Comparison of ENCODE assay signal across 17 cellular contexts in the genomic region with DNA sequence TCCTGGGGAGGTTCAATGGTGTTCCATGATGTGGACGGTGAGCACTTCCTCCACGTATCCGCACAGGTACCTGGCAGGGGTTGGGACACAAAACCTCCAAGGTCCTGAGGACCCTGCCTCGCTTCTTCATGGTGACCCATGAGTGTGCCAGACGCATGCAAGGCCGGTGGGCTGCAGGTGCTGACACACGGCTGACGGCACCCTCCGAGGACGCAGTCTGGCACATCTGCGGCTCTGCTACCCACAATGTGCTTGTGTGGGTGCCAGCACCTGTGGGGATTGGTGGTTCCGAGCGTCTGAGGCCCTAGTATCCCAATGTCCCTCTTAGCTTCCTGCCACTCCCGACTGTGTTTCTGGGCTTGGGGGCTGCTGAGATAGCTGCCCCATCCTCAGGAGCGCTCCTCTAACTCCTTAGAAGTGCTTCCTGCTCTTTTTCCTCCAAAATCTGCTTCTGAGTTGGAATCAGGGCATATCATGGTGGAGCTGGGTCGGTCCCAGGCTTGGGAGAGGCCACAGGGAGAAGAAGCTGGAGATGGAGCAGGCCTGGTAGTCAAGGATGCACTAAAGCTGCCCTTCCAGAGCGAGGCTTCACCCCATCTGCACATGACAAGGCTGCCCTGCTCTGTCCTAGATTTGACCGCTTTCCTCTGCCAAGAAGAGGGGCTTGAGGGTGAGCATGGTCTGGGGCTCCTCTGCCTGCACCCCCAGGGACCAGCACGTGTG. TPM values are rescaled to one million over a fixed set of nuclear protein-coding genes. Genes with fewer than 3 reads are reported as not detected.
DNase-seq lines count a peak whose midpoint lies in the region; ATAC-seq, FAIRE-seq and TF ChIP-seq lines count a peak whose summit lies in the region.
"Had no signal": no experiment of that assay in that cellular context is flagged by ENCODE, and none has a peak within 500 bp of the region (broad histone marks: within the 10 kb centered on the region; RNA-seq: fewer than 3 reads in every experiment).

No MANE protein-coding gene starts in this region.

- ATAC-seq in SK-N-SH treated with all-trans-retinoic acid at 6 μM for 48 hours (no peak), omental fat pad (ENCODE audit: low FRiP score) (no peak)

- no peak for TF ChIP-seq EP300 in SK-N-SH (IDR thresholded peaks at IDR 0.05; ENCODE audit: borderline replicate concordance in 1 of 2, low read depth in 1 of 2, low read length in 1 of 2)

- WGBS in SK-N-SH (ENCODE audit: low lambda C conversion rate): 84% methylated on average over 16 of the region's 19 CpGs

- H3K9ac ChIP-seq in SK-N-SH: no peak overlapping the region
- H3K9ac ChIP-seq in fibroblast of lung (ENCODE audit: insufficient read depth, low read length): no peak overlapping the region
- H3K9ac ChIP-seq in mucosa of stomach (ENCODE audit: low read length): peak overlapping the region; percentile 37

- DNase-seq in SK-N-SH (peak; percentile 37), fibroblast of lung (ENCODE audit: low read depth in 2 of 2) (no peak), urothelium cell line (ENCODE audit: low spot score) (no peak), NCI-H345 treated with DMSO at 0.1 percent for 48 hours (lab: John Stamatoyannopoulos, UW; ENCODE audit: unreplicated experiment) (no peak), omental fat pad (ENCODE audit: low spot score) (no peak)
- no peak for DNase-seq in stimulated activated CD4-positive, alpha-beta T cell treated with anti-CD3 and anti-CD28 coated beads, Interleukin-4, amount 100 ng/mL, for 4 hours
- DNase-seq: activated CD4-positive, alpha-beta T cell treated with anti-CD3 and anti-CD28 coated beads for 4 hours; activated T-cell treated with anti-CD3 and anti-CD28 coated beads, Interleukin-2, amount 50 U/mL, for 1 hour; adrenal gland; cortex of kidney; NCI-H2107; NCI-H82 had no signal

- H3K4me3 ChIP-seq in SK-N-SH (ENCODE audit: low read depth in 2 of 2, low read length in 1 of 2) (peak overlapping the region in 1 of 2 experiments; percentile 54; a peak in 2 of 4 replicates), fibroblast of lung (replicated peaks in 1 of 4; ENCODE audit: control extremely low read depth in 1 of 4, insufficient read depth in 1 of 4, low read depth in 3 of 4, low read length in 4 of 4) (peak overlapping the region in 2 of 4 experiments; percentile 58 to 63), mucosa of stomach (ENCODE audit: low read length) (no peak overlapping the region)
- H3K4me3 ChIP-seq: adrenal gland had no signal

- H3K4me1 ChIP-seq in SK-N-SH (ENCODE audit: control insufficient read depth in 1 of 2, insufficient read depth in 2 of 2, low read depth in 1 of 2, low read length in 1 of 2) (peaks cover 0 to 76% of the 10 kb centered on the region in 2 experiments; a peak in 2 of 4 replicates), fibroblast of lung (ENCODE audit: control insufficient read depth, extremely low read depth, insufficient read depth, low read length) (peaks cover 21% of the 10 kb centered on the region), mucosa of stomach (ENCODE audit: control insufficient read depth, insufficient read depth, low read length) (peaks cover 9% of the 10 kb centered on the region)

- H3K9me3 ChIP-seq in SK-N-SH (no peaks in the 10 kb centered on the region), fibroblast of lung (ENCODE audit: control insufficient read depth, insufficient read depth, low read depth, low read length) (no peaks in the 10 kb centered on the region), mucosa of stomach (ENCODE audit: control insufficient read depth, low read length) (no peaks in the 10 kb centered on the region)
- H3K9me3 ChIP-seq: adrenal gland had no signal

- H2AFZ ChIP-seq in SK-N-SH (ENCODE audit: low read depth): no peak overlapping the region
- no peak overlapping the region for H2AFZ ChIP-seq in fibroblast of lung (ENCODE audit: low read length)

- H4K20me1 ChIP-seq in SK-N-SH (ENCODE audit: insufficient read depth) (no peaks in the 10 kb centered on the region), fibroblast of lung (ENCODE audit: control insufficient read depth, extremely low read depth, insufficient read depth, low read length) (no peaks in the 10 kb centered on the region)

- H3F3A ChIP-seq in SK-N-SH (replicated peaks; ENCODE audit: insufficient read depth): peaks cover 3% of the 10 kb centered on the region

- H3K4me2 ChIP-seq in SK-N-SH: no peak overlapping the region
- peak overlapping the region; percentile 51 for H3K4me2 ChIP-seq in fibroblast of lung (ENCODE audit: extremely low read depth, insufficient read depth, low read length)

- peak; percentile 40 for FAIRE-seq in urothelium cell line (lab: Jason Lieb, UNC)
- FAIRE-seq: GM12891 had no signal

- H3K27me3 ChIP-seq in SK-N-SH (ENCODE audit: insufficient read depth): peaks cover 37% of the 10 kb centered on the region
- H3K27me3 ChIP-seq in fibroblast of lung (ENCODE audit: control insufficient read depth, insufficient read depth, low read length): no peaks in the 10 kb centered on the region
- H3K27me3 ChIP-seq in mucosa of stomach (ENCODE audit: control insufficient read depth, insufficient read depth, low read length): peaks cover 43% of the 10 kb centered on the region

- H3K36me3 ChIP-seq in SK-N-SH (replicated peaks in 1 of 2; ENCODE audit: control insufficient read depth in 1 of 2, insufficient read depth in 2 of 2, low read length in 1 of 2): no peaks in the 10 kb centered on the region
- peaks cover 3% of the 10 kb centered on the region for H3K36me3 ChIP-seq in fibroblast of lung (ENCODE audit: control insufficient read depth, insufficient read depth, low read length)
- no peaks in the 10 kb centered on the region for H3K36me3 ChIP-seq in mucosa of stomach (ENCODE audit: control insufficient read depth, insufficient read depth, low read length)
- H3K36me3 ChIP-seq: adrenal gland had no signal

- no peak for TF ChIP-seq RAD21 in SK-N-SH (IDR thresholded peaks at IDR 0.05; ENCODE audit: low read length)

- no peaks in the 10 kb centered on the region for H3K9me2 ChIP-seq in SK-N-SH

- CTCF ChIA-PET in SK-N-SH (lab: Yijun Ruan, JAX): interaction anchor here (0.9 to 15.7 kb wide), 7 partner anchors 3 to 520 kb away, joined by 3 to 679 read pairs (median 100); partner anchors contain the start of genes CYGB and PRCD

- no peak for TF ChIP-seq CTCF in SK-N-SH (IDR thresholded peaks at IDR 0.05)
- no peak for TF ChIP-seq CTCF in fibroblast of lung (conservative IDR thresholded peaks at IDR 0.05 in 1 of 2, IDR thresholded peaks at IDR 0.05 in 1 of 2; ENCODE audit: low read depth in 1 of 2, low read length in 2 of 2)
- no peak for TF ChIP-seq CTCF in omental fat pad (IDR thresholded peaks at IDR 0.05)

- H3K79me2 ChIP-seq in SK-N-SH (ENCODE audit: insufficient read depth): no peaks in the 10 kb centered on the region
- no peaks in the 10 kb centered on the region for H3K79me2 ChIP-seq in fibroblast of lung (ENCODE audit: control insufficient read depth, insufficient read depth, low read length)

- POLR2A ChIA-PET in SK-N-SH (lab: Yijun Ruan, JAX): interaction anchor here (0.6 to 11.2 kb wide), 8 partner anchors 8 to 173 kb away, joined by 3 to 245 read pairs (median 6); no protein-coding TSS in a partner anchor

- H3K27ac ChIP-seq in SK-N-SH (ENCODE audit: low read depth in 2 of 2, low read length in 1 of 2) (peak overlapping the region in 1 of 2 experiments; percentile 99; a peak in 2 of 4 replicates), fibroblast of lung (ENCODE audit: insufficient read depth, low read length) (no peak overlapping the region)
- H3K27ac ChIP-seq: 22Rv1 had no signal

TF ChIP-seq in SK-N-SH, 30 proteins besides CTCF, POLR2A, EP300 and RAD21 (continues in another document):
- TF ChIP-seq TEAD4 (IDR thresholded peaks at IDR 0.05; ENCODE audit: borderline replicate concordance, insufficient read depth): no peak
- no peak for TF ChIP-seq ELF1 (IDR thresholded peaks at IDR 0.05)
- TF ChIP-seq MEF2A (IDR thresholded peaks at IDR 0.05; ENCODE audit: borderline replicate concordance, low read depth): no peak
- no peak for TF ChIP-seq YY1 (IDR thresholded peaks at IDR 0.05; ENCODE audit: low read depth)

TF ChIP-seq in SK-N-SH treated with all-trans-retinoic acid at 6 μM for 48 hours, 23 proteins besides CTCF, POLR2A, EP300 and RAD21 (continues in another document):
- no peak for TF ChIP-seq ESRRG (CRISPR knock-in tag; IDR thresholded peaks at IDR 0.05)

RNA-seq across cellular contexts. Expression of gene CYGB, which starts 1.6 kb away (rescaled TPM):
- 1.7 and 3.7 TPM in 2 replicates for polyA plus RNA-seq in SK-N-SH (2012; rRNA removed)
- 1.3 and 3.2 TPM in 2 replicates for polyA plus RNA-seq in SK-N-SH (2012; cell fraction: cytosol; rRNA removed)
- 1.1 and 1.7 TPM in 2 replicates for polyA plus RNA-seq in SK-N-SH (2012; cell fraction: nucleus; rRNA removed)
- 12.4 and 19.5 TPM in 2 replicates for total RNA-seq in fibroblast of lung
- polyA plus RNA-seq in fibroblast of lung: 9.1 and 10.0 TPM in 2 replicates
- polyA plus RNA-seq in fibroblast of lung (2012): 19.9 and 25.0 TPM in 2 replicates
- 15.1 and 19.0 TPM in 2 replicates for polyA minus RNA-seq in fibroblast of lung (ENCODE audit: low replicate concordance)
- 10 to 100 TPM; 18.9 to 46.2 (median 35.2) TPM for total RNA-seq in omental fat pad

RNA-seq across cellular contexts. Expression of gene PRCD, which starts 3.9 kb away (rescaled TPM):
- polyA plus RNA-seq in SK-N-SH (2012; rRNA removed) (2.2 and 5.0 TPM in 2 replicates), fibroblast of lung (0.72 and 0.89 TPM in 2 replicates)
- 5.8 and 8.0 TPM in 2 replicates for polyA plus RNA-seq in SK-N-SH (2012; cell fraction: cytosol; rRNA removed)
- 5.6 and 13.2 TPM in 2 replicates for polyA plus RNA-seq in SK-N-SH (2012; cell fraction: nucleus; rRNA removed)
- total RNA-seq in fibroblast of lung (4.1 and 4.3 TPM in 2 replicates), omental fat pad (10 to 100 TPM in 1 of 4 donors, 1 to 10 TPM in 3; 2.3 to 20.0 (median 3.5) TPM)
- 1.1 and 2.0 TPM in 2 replicates for polyA plus RNA-seq in fibroblast of lung (2012)
- polyA minus RNA-seq in fibroblast of lung (ENCODE audit: low replicate concordance): not detected in 2 replicates
- total RNA-seq: T-helper 2 cell treated with Interferon-gamma antibody and Interleukin-4, amounts not matched to agents 100 ng/mL and 5 ng/mL, for 36 hours had no signal

RNA-seq across cellular contexts. Expression of gene RHBDF2, which starts 34.7 kb away (rescaled TPM):
- 14.0 and 16.1 TPM in 2 replicates for polyA plus RNA-seq in SK-N-SH (2012; rRNA removed)
- polyA plus RNA-seq in SK-N-SH (2012; cell fraction: cytosol; rRNA removed): 7.0 and 9.1 TPM in 2 replicates
- 51.9 and 65.9 TPM in 2 replicates for polyA plus RNA-seq in SK-N-SH (2012; cell fraction: nucleus; rRNA removed)
- 3.9 and 5.1 TPM in 2 replicates for total RNA-seq in fibroblast of lung
- polyA plus RNA-seq in fibroblast of lung: 0.94 and 1.7 TPM in 2 replicates
- 2.8 TPM in 2 replicates for polyA plus RNA-seq in fibroblast of lung (2012)
- 2.4 and 3.9 TPM in 2 replicates for polyA minus RNA-seq in fibroblast of lung (ENCODE audit: low replicate concordance)
- 10 to 100 TPM; 29.9 to 77.9 (median 56.7) TPM for total RNA-seq in omental fat pad

RNA-seq across cellular contexts. Expression of gene ST6GALNAC2, which starts 49.7 kb away (rescaled TPM):
- polyA plus RNA-seq in SK-N-SH (2012; rRNA removed): 0.57 and 0.94 TPM in 2 replicates
- 0.44 and 0.60 TPM in 2 replicates for polyA plus RNA-seq in SK-N-SH (2012; cell fraction: cytosol; rRNA removed)
- 0.49 and 1.7 TPM in 2 replicates for polyA plus RNA-seq in SK-N-SH (2012; cell fraction: nucleus; rRNA removed)
- total RNA-seq in fibroblast of lung: 0.83 and 1.0 TPM in 2 replicates
- polyA plus RNA-seq in fibroblast of lung: 0.42 and 1.3 TPM in 2 replicates
- 0.40 and 1.5 TPM in 2 replicates for polyA plus RNA-seq in fibroblast of lung (2012)
- 3.4 TPM in 1 of 2 replicates, not detected in the other for polyA minus RNA-seq in fibroblast of lung (ENCODE audit: low replicate concordance)
- total RNA-seq in omental fat pad: 10 to 100 TPM in 2 of 4 donors, 1 to 10 TPM in 2; 4.2 to 12.1 (median 9.7) TPM
- total RNA-seq: T-helper 2 cell treated with Interferon-gamma antibody and Interleukin-4, amounts not matched to agents 100 ng/mL and 5 ng/mL, for 36 hours had no signal
